ENCODE assay signal across 30 cellular contexts in the genomic region with DNA sequence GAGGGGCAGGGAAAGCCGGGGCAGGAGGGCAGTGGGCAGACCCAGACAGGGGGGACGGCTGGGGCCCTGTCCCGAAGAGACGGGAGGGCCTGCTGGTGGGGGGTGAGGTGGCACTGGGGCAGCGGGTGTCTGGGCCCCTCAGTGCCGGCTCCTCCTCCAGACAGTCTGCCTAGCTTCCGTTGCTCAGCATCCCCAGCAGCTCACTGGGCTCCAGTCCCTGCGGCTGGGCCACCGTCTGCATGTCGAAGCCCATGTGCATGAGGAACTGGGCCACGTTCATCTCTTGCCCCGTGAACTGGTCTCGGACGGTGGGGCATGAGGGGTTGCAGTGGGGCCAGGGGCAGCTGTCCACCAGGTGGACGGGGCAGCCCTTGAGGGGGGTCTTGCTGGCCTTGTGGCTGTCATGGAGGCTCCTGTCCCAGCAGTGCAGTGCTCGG. TPM values are rescaled to one million over a fixed set of nuclear protein-coding genes. Genes with fewer than 3 reads are reported as not detected.
"Had no signal": no experiment of that assay in that cellular context is flagged by ENCODE, and none has a peak within 500 bp of the region (broad histone marks: within the 10 kb centered on the region; RNA-seq: fewer than 3 reads in every experiment).

No MANE protein-coding gene starts in this region.

- H3K4me2 ChIP-seq: hepatocyte had no signal

- H2AFZ ChIP-seq: hepatocyte had no signal

- ATAC-seq: naive thymus-derived CD8-positive, alpha-beta T cell; stimulated activated naive CD8-positive, alpha-beta T cell treated with anti-CD3 and anti-CD28 coated beads, Interleukin-15, Interleukin-2, amounts not matched to agents 100 U/mL and 50 U/mL, for 24 hours had no signal

- DNase-seq: activated CD4-positive, alpha-beta memory T cell treated with anti-CD3 and anti-CD28 coated beads for 36 hours; activated CD4-positive, alpha-beta T cell treated with anti-CD3 and anti-CD28 coated beads, Interleukin-2, amount 10 ng/mL, durations not matched to agents 24 days and 14 days; activated CD4-positive, CD25-positive, alpha-beta regulatory T cell treated with anti-CD3 and anti-CD28 coated beads, Interleukin-2, amount 50 U/mL, for 72 hours; activated CD8-positive, alpha-beta memory T cell treated with anti-CD3 and anti-CD28 coated beads, Interleukin-2, amount 50 U/mL, for 4 hours; activated gamma-delta T cell; activated naive CD4-positive, alpha-beta T cell treated with anti-CD3 and anti-CD28 coated beads, Interleukin-2, amount 10 ng/mL, durations not matched to agents 7 days and 5 days; activated naive CD8-positive, alpha-beta T cell treated with anti-CD3 and anti-CD28 coated beads, Interleukin-2, amount 10 ng/mL, durations not matched to agents 7 days and 5 days; activated T-cell treated with anti-CD3 and anti-CD28 coated beads, Interleukin-2, amount 50 U/mL, for 1 hour; brain microvascular endothelial cell; caudate nucleus; cortex of kidney; esophagus squamous epithelium; foreskin melanocyte; islet precursor cell; left ventricle myocardium inferior; mammary epithelial cell; naive thymus-derived CD8-positive, alpha-beta T cell; occipital lobe; stimulated activated CD4-positive, alpha-beta T cell treated with anti-CD3 and anti-CD28 coated beads, Interleukin-2, amount 100 ng/mL, for 48 hours; stimulated activated naive CD8-positive, alpha-beta T cell treated with anti-CD3 and anti-CD28 coated beads, Interleukin-15, Interleukin-2, amounts not matched to agents 100 U/mL and 50 U/mL, for 24 hours had no signal

- FAIRE-seq: astrocyte, endometrium had no signal

- H3K79me2 ChIP-seq: hepatocyte had no signal

- H3K4me1 ChIP-seq: left ventricle myocardium inferior had no signal

- H3K9me3 ChIP-seq: esophagus squamous epithelium, left ventricle myocardium inferior had no signal

- H3K27ac ChIP-seq: brain microvascular endothelial cell, epithelial cell of prostate, esophagus squamous epithelium, hepatocyte, left ventricle myocardium inferior had no signal

- H3K36me3 ChIP-seq: brain microvascular endothelial cell, esophagus squamous epithelium, left ventricle myocardium inferior had no signal

- H3K4me3 ChIP-seq: esophagus squamous epithelium, hepatocyte, left ventricle myocardium inferior had no signal

RNA-seq across cellular contexts. Expression of a gene that starts 5.8 kb away (rescaled TPM):
- total RNA-seq: activated CD4-positive, alpha-beta memory T cell treated with anti-CD3 and anti-CD28 coated beads for 36 hours; activated CD4-positive, alpha-beta T cell treated with anti-CD3 and anti-CD28 coated beads, Interleukin-2, amount 10 ng/mL, durations not matched to agents 24 days and 14 days; activated CD8-positive, alpha-beta memory T cell treated with anti-CD3 and anti-CD28 coated beads for 36 hours; activated naive CD8-positive, alpha-beta T cell treated with anti-CD3 and anti-CD28 coated beads, Interleukin-2, amount 10 ng/mL, durations not matched to agents 7 days and 5 days; astrocyte; chondrocyte; esophagus squamous epithelium; hepatocyte; mammary epithelial cell; naive thymus-derived CD8-positive, alpha-beta T cell; neural crest cell; subcutaneous adipose tissue; ureter had no signal
- polyA plus RNA-seq: mammary epithelial cell; naive thymus-derived CD8-positive, alpha-beta T cell had no signal

RNA-seq across cellular contexts. Expression of a gene that starts 8.2 kb away (rescaled TPM):
- total RNA-seq: chondrocyte; left ventricle myocardium inferior; mammary epithelial cell; naive thymus-derived CD8-positive, alpha-beta T cell; right cardiac atrium; subcutaneous adipose tissue had no signal
- polyA plus RNA-seq: naive thymus-derived CD8-positive, alpha-beta T cell had no signal
